In the genomic region with DNA sequence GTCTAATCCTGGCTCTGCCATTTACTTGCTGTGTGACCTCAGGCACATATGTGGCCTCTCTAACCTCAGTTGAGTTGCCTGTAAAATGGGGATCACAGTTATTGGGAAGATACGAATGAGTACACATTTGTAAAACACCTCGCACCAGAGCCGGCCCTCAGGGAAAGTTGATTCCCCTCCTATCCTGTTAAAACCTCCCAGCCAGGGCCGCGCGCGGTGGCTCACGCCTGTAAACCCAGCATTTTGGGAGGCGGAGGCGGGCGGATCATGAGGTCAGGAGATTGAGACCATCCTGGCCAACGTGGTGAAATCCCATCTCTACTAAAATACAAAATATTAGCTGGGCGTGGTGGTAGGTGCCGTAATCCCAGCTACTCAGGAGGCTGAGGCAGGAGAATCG, we compare ENCODE assay signal across 31 cellular contexts. TPM values are rescaled to one million over a fixed set of nuclear protein-coding genes. Genes with fewer than 3 reads are reported as not detected.
"Had no signal": no experiment of that assay in that cellular context is flagged by ENCODE, and none has a peak within 500 bp of the region (broad histone marks: within the 10 kb centered on the region; RNA-seq: fewer than 3 reads in every experiment).

No MANE protein-coding gene starts in this region.

- H3K27ac Mint-ChIP-seq: endodermal cell, type B pancreatic cell had no signal

- H3K36me3 ChIP-seq: esophagus muscularis mucosa, gastroesophageal sphincter, prostate gland, right atrium auricular region, tibial artery had no signal

- H3K4me3 Mint-ChIP-seq: endodermal cell, memory B cell, natural killer cell, type B pancreatic cell had no signal

- H3K4me1 Mint-ChIP-seq: endodermal cell had no signal

- H3K9me3 ChIP-seq: esophagus muscularis mucosa, gastroesophageal sphincter, heart right ventricle, prostate gland, right atrium auricular region, testis, tibial artery had no signal

- H3K27ac ChIP-seq: epithelial cell of prostate, esophagus muscularis mucosa, foreskin keratinocyte, gastroesophageal sphincter, parathyroid adenoma, prostate gland, testis, tibial artery had no signal

- ATAC-seq: foreskin keratinocyte, gastroesophageal sphincter, left colon, sciatic nerve had no signal

- H3K4me1 ChIP-seq: foreskin keratinocyte, parathyroid adenoma, prostate gland, testis had no signal

- H3K27me3 ChIP-seq: dorsolateral prefrontal cortex, esophagus muscularis mucosa, foreskin keratinocyte, gastroesophageal sphincter, heart right ventricle, right atrium auricular region, testis had no signal

- H2AFZ ChIP-seq: parathyroid adenoma had no signal

- H3K27me3 Mint-ChIP-seq: memory B cell, type B pancreatic cell had no signal

- H3K4me2 ChIP-seq: smooth muscle cell had no signal

- H3K9ac ChIP-seq: parathyroid adenoma had no signal

- H3K79me2 ChIP-seq: parathyroid adenoma had no signal

- DNase-seq: cortex of kidney; dorsolateral prefrontal cortex; effector CD8-positive, alpha-beta T cell; endodermal cell; foreskin keratinocyte; heart right ventricle; hippocampal formation; islet precursor cell; kidney glomerular epithelial cell; left colon; natural killer cell; stimulated activated naive CD8-positive, alpha-beta T cell treated with anti-CD3 and anti-CD28 coated beads, Interleukin-15, Interleukin-2, amounts not matched to agents 100 U/mL and 50 U/mL, for 24 hours; substantia nigra; testis; tibial artery had no signal

- H3K9me3 Mint-ChIP-seq: endodermal cell; memory B cell; natural killer cell; stimulated activated effector memory CD8-positive, alpha-beta T cell treated with anti-CD3 and anti-CD28 coated beads, Interleukin-12 subunit alpha, Interleukin-12 subunit beta, amount 100 ng/mL, for 72 hours; type B pancreatic cell had no signal

- H3K36me3 Mint-ChIP-seq: natural killer cell; stimulated activated effector memory CD8-positive, alpha-beta T cell treated with anti-CD3 and anti-CD28 coated beads, Interleukin-12 subunit alpha, Interleukin-12 subunit beta, amount 100 ng/mL, for 72 hours; type B pancreatic cell had no signal

- H3K4me3 ChIP-seq: dorsolateral prefrontal cortex, esophagus muscularis mucosa, gastroesophageal sphincter, heart right ventricle, lung, prostate gland, right atrium auricular region, smooth muscle cell, testis, tibial artery had no signal

RNA-seq across cellular contexts. Expression of gene MYBPC3, which starts 7.8 kb away (rescaled TPM):
- total RNA-seq: fibroblast of lung, foreskin keratinocyte, left colon, osteoblast, smooth muscle cell, urinary bladder had no signal
- polyA plus RNA-seq: fibroblast of lung, foreskin keratinocyte, neural cell had no signal

RNA-seq across cellular contexts. Expression of gene SPI1, which starts 18.0 kb away (rescaled TPM):
- total RNA-seq: endodermal cell, fibroblast of lung, foreskin keratinocyte, osteoblast, smooth muscle cell had no signal
- polyA plus RNA-seq: fibroblast of lung, foreskin keratinocyte, neural cell, smooth muscle cell had no signal
